20 cellular contexts compared by ENCODE assay signal in the genomic region with DNA sequence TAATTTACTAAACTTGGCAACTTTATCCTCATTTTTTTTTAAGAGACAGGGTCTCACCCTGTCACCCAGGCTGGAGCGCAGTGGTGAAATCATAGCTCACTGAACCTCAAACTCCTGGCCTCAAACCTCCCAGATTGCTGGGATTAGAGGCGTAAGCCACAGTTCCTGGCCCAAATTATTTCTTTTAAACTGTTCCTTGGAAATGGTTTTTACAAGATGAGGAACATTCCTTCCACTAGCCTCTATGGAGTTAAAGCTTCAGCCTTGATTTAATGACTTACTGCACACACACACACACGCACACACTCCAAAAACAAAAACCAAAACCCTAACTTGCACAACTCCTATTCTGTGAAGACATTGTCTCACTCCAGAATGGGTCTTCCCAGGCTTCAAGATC.
DNase-seq lines count a peak whose midpoint lies in the region; ATAC-seq, FAIRE-seq and TF ChIP-seq lines count a peak whose summit lies in the region.
"Had no signal": no experiment of that assay in that cellular context is flagged by ENCODE, and none has a peak within 500 bp of the region (broad histone marks: within the 10 kb centered on the region; RNA-seq: fewer than 3 reads in every experiment).

No MANE protein-coding gene starts in this region.

- peak; percentile 66 for ATAC-seq in Right ventricle myocardium inferior
- ATAC-seq: activated CD8-positive, alpha-beta T cell treated with anti-CD3 and anti-CD28 coated beads for 36 hours; stimulated activated naive CD8-positive, alpha-beta T cell treated with anti-CD3 and anti-CD28 coated beads, Interleukin-15, Interleukin-2, amounts not matched to agents 100 U/mL and 50 U/mL, for 24 hours had no signal

- FAIRE-seq in endothelial cell of umbilical vein (lab: Jason Lieb, UNC), result no peak
- FAIRE-seq: A204.1 had no signal

- H3K9me3 ChIP-seq in right atrium auricular region (no peaks in the 10 kb centered on the region), endothelial cell of umbilical vein (replicated peaks; ENCODE audit: control insufficient read depth, insufficient read depth, low read length) (no peaks in the 10 kb centered on the region), muscle layer of colon (ENCODE audit: low read length) (no peaks in the 10 kb centered on the region), BE2C (no peaks in the 10 kb centered on the region)

- H4K20me1 ChIP-seq in endothelial cell of umbilical vein (replicated peaks; ENCODE audit: control insufficient read depth, extremely low read depth, insufficient read depth, low read length), result no peaks in the 10 kb centered on the region

- POLR2A ChIA-PET in endothelial cell of umbilical vein (lab: Charles Lee), result no interaction called here

- BruUV-seq in endothelial cell of umbilical vein (replicated peaks; lab: Mats Ljungman, UMichigan), result no TSS peak

- H2AFZ ChIP-seq in endothelial cell of umbilical vein (ENCODE audit: low read depth, low read length), result no peak overlapping the region

- TF ChIP-seq CTCF in right atrium auricular region (IDR thresholded peaks at IDR 0.05) (no peak), endothelial cell of umbilical vein (IDR thresholded peaks at IDR 0.05; ENCODE audit: extremely low read depth in 1 of 2, insufficient read depth in 1 of 2, low read depth in 1 of 2, low read length in 2 of 2) (no peak), BE2C (IDR thresholded peaks at IDR 0.05; ENCODE audit: low read depth, low read length) (no peak)

- H3K4me2 ChIP-seq in endothelial cell of umbilical vein (ENCODE audit: insufficient read depth, low read length), result peak overlapping the region; percentile 49

- dilution Hi-C loops in endothelial cell of umbilical vein (cut with MboI; ENCODE audit: extremely low pct_ligation_motif_present, low sequenced_read_pairs), result no loop called here

- intact Hi-C loops in Right ventricle myocardium inferior (cut with DNase I), result no loop called here
- intact Hi-C loops in endothelial cell of umbilical vein (cut with micrococcal nuclease), result no loop called here

- H3K9ac ChIP-seq in endothelial cell of umbilical vein (replicated peaks; ENCODE audit: extremely low read depth, insufficient read depth, low read length), result no peak overlapping the region
- H3K9ac ChIP-seq in muscle layer of colon (ENCODE audit: low read length), result no peak overlapping the region

- H3K27ac ChIP-seq in right atrium auricular region (peak overlapping the region in 1 of 2 donors; percentile 46), endothelial cell of umbilical vein (ENCODE audit: insufficient read depth, low read depth, low read length) (peak overlapping the region; percentile 42), muscle layer of colon (ENCODE audit: low read depth, low read length) (peak overlapping the region; percentile 54)
- H3K27ac ChIP-seq: epithelial cell of prostate had no signal

- H3K4me1 ChIP-seq in right atrium auricular region (peaks cover 0 to 7% of the 10 kb centered on the region in 2 donors), endothelial cell of umbilical vein (ENCODE audit: control insufficient read depth, extremely low read depth, insufficient read depth, low read length) (peaks cover 33% of the 10 kb centered on the region), muscle layer of colon (ENCODE audit: insufficient read depth, low read length) (peaks cover 31% of the 10 kb centered on the region), BE2C (no peaks in the 10 kb centered on the region)

- no peak for TF ChIP-seq POLR2A in endothelial cell of umbilical vein (IDR thresholded peaks at IDR 0.05; ENCODE audit: low read depth, low read length)

- no peaks in the 10 kb centered on the region for H3K27me3 ChIP-seq in right atrium auricular region
- H3K27me3 ChIP-seq in endothelial cell of umbilical vein (ENCODE audit: control insufficient read depth in 2 of 2, insufficient read depth in 2 of 2, low read length in 2 of 2), result no peaks in the 10 kb centered on the region
- no peaks in the 10 kb centered on the region for H3K27me3 ChIP-seq in muscle layer of colon (ENCODE audit: control insufficient read depth in 1 of 2, insufficient read depth in 2 of 2, low read length in 2 of 2)
- H3K27me3 ChIP-seq in BE2C, result no peaks in the 10 kb centered on the region
- H3K27me3 ChIP-seq: tibial nerve had no signal

- DNase-seq in Right ventricle myocardium inferior (ENCODE audit: missing footprints) (no peak), right atrium auricular region (ENCODE audit: low spot score) (no peak), endothelial cell of umbilical vein (ENCODE audit: low read depth, low spot score) (no peak), BE2C (no peak), cerebellum (ENCODE audit: low spot score) (no peak), HUDEP-2 (lab: John Stamatoyannopoulos, UW; ENCODE audit: unreplicated experiment in 76 of 76) (no peak)
- DNase-seq in stimulated activated CD4-positive, alpha-beta T cell treated with anti-CD3 and anti-CD28 coated beads, Interleukin-2, amount 100 ng/mL, for 24 hours, result no peak
- DNase-seq: activated CD8-positive, alpha-beta T cell treated with anti-CD3 and anti-CD28 coated beads for 36 hours; activated T-cell treated with anti-CD3 and anti-CD28 coated beads, Interleukin-2, amount 50 U/mL, for 24 hours; CD4-positive, alpha-beta T cell; DMS53; NCI-H2171 treated with DMSO at 0.1 percent for 48 hours; NCI-H82; nucleus accumbens; retina; stimulated activated naive CD8-positive, alpha-beta T cell treated with anti-CD3 and anti-CD28 coated beads, Interleukin-15, Interleukin-2, amounts not matched to agents 100 U/mL and 50 U/mL, for 24 hours had no signal

- H3K36me3 ChIP-seq in right atrium auricular region, result no peaks in the 10 kb centered on the region
- H3K36me3 ChIP-seq in endothelial cell of umbilical vein (ENCODE audit: control insufficient read depth in 2 of 2, extremely low read depth in 1 of 2, insufficient read depth in 2 of 2, low read length in 2 of 2), result no peaks in the 10 kb centered on the region
- no peaks in the 10 kb centered on the region for H3K36me3 ChIP-seq in muscle layer of colon (ENCODE audit: insufficient read depth, low read length)
- H3K36me3 ChIP-seq in BE2C, result no peaks in the 10 kb centered on the region
- H3K36me3 ChIP-seq: tibial nerve had no signal

- CTCF ChIA-PET in endothelial cell of umbilical vein (lab: Charles Lee), result no interaction called here

- H3K4me3 ChIP-seq in right atrium auricular region (no peak overlapping the region), endothelial cell of umbilical vein (replicated peaks in 1 of 3; ENCODE audit: insufficient read depth in 1 of 3, low read depth in 1 of 3, low read length in 3 of 3) (no peak overlapping the region), muscle layer of colon (ENCODE audit: low read depth in 1 of 2, low read length in 2 of 2) (no peak overlapping the region), BE2C (ENCODE audit: low read depth, low read length) (no peak overlapping the region)
- H3K4me3 ChIP-seq: tibial nerve had no signal

- no peaks in the 10 kb centered on the region for H3K79me2 ChIP-seq in endothelial cell of umbilical vein (ENCODE audit: control insufficient read depth, insufficient read depth, low read length)

- H3K9me1 ChIP-seq in endothelial cell of umbilical vein (replicated peaks; ENCODE audit: control insufficient read depth, extremely low read depth, insufficient read depth, low read length), result no peaks in the 10 kb centered on the region

TF ChIP-seq in endothelial cell of umbilical vein, 7 proteins besides CTCF, POLR2A, EP300 and RAD21:
- TF ChIP-seq EZH2 (IDR thresholded peaks at IDR 0.05; ENCODE audit: borderline replicate concordance, low read depth, low read length, severe bottlenecking), result no peak
- no peak for TF ChIP-seq GATA2 (IDR thresholded peaks at IDR 0.05; ENCODE audit: insufficient read depth, insufficient read length, low read depth, low read length)
- no peak for TF ChIP-seq MYC (IDR thresholded peaks at IDR 0.05; ENCODE audit: low read depth, low read length)
- no peak for TF ChIP-seq JUN (IDR thresholded peaks at IDR 0.05; ENCODE audit: borderline replicate concordance, insufficient read depth, insufficient read length, low read depth)
- TF ChIP-seq POLR2AphosphoS5 (IDR thresholded peaks at IDR 0.05; ENCODE audit: insufficient read depth, low read depth, low read length), result no peak
- TF ChIP-seq FOS (IDR thresholded peaks at IDR 0.05; ENCODE audit: borderline replicate concordance, insufficient read depth, low read length), result no peak
- TF ChIP-seq, protein P1, sequence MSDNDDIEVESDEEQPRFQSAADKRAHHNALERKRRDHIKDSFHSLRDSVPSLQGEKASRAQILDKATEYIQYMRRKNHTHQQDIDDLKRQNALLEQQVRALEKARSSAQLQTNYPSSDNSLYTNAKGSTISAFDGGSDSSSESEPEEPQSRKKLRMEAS (IDR thresholded peaks at IDR 0.05; ENCODE audit: insufficient read depth, insufficient read length), result no peak
TF ChIP-seq in endothelial cell of umbilical vein: peak in this region for 0.
